ENCODE assay signal across 2 cellular contexts in genomic region chr5:25060575-25060974, GRCh38.
TF ChIP-seq lines count a peak whose summit lies in the region.

No MANE protein-coding gene starts in this region.

TF ChIP-seq in HepG2, 621 proteins besides CTCF, POLR2A, EP300 and RAD21:
- no peak for TF ChIP-seq PBX2 (CRISPR knock-in tag; IDR thresholded peaks at IDR 0.05)
- no peak for TF ChIP-seq SKIL (CRISPR knock-in tag; IDR thresholded peaks at IDR 0.05; ENCODE audit: borderline replicate concordance)
- TF ChIP-seq CREB1 (IDR thresholded peaks at IDR 0.05) = peak; percentile 39; the same call in 1 of the 2 replicates
- no peak for TF ChIP-seq CREB1 (CRISPR knock-in tag; IDR thresholded peaks at IDR 0.05)
- TF ChIP-seq ZNF431 (CRISPR knock-in tag; IDR thresholded peaks at IDR 0.05; ENCODE audit: borderline replicate concordance, low read depth) = no peak
- no peak for TF ChIP-seq ZNF570 (CRISPR knock-in tag; IDR thresholded peaks at IDR 0.05; ENCODE audit: borderline replicate concordance)
- TF ChIP-seq ZNF367 (CRISPR knock-in tag; IDR thresholded peaks at IDR 0.05; ENCODE audit: borderline replicate concordance) = no peak
- peak; percentile 80 for TF ChIP-seq MAFF (IDR thresholded peaks at IDR 0.05; ENCODE audit: low read depth, low read length)
- peak; percentile 66 to 88; a peak in 3 of 4 replicates for TF ChIP-seq MAFK (conservative IDR thresholded peaks at IDR 0.05 in 1 of 2, IDR thresholded peaks at IDR 0.05 in 1 of 2; ENCODE audit: low read length in 2 of 2)
- 0 out of 2 replicates have a peak, but pooled peaks have one; percentile 28 for TF ChIP-seq ATF7 (IDR thresholded peaks at IDR 0.05)
- TF ChIP-seq ATF7 (CRISPR knock-in tag; IDR thresholded peaks at IDR 0.05) = no peak
- TF ChIP-seq THAP7 (CRISPR knock-in tag; IDR thresholded peaks at IDR 0.05) = no peak
- no peak for TF ChIP-seq ARNT (IDR thresholded peaks at IDR 0.05)
- no peak for TF ChIP-seq RFX5 (IDR thresholded peaks at IDR 0.05; ENCODE audit: low read depth, low read length)

TF ChIP-seq in K562, 482 proteins besides CTCF, POLR2A, EP300 and RAD21:
- 0 out of 2 replicates have a peak, but pooled peaks have one; percentile 14 for TF ChIP-seq MAFG (tag; conservative IDR thresholded peaks at IDR 0.05)
- TF ChIP-seq ZHX1 (conservative IDR thresholded peaks at IDR 0.05; ENCODE audit: low read length) = no peak
